26 cellular contexts compared by ENCODE assay signal in genomic region chr10:133156674-133157579, GRCh38. TPM values are rescaled to one million over a fixed set of nuclear protein-coding genes. Genes with fewer than 3 reads are reported as not detected.
DNase-seq lines count a peak whose midpoint lies in the region; ATAC-seq, FAIRE-seq and TF ChIP-seq lines count a peak whose summit lies in the region.
"Had no signal": no experiment of that assay in that cellular context is flagged by ENCODE, and none has a peak within 500 bp of the region (broad histone marks: within the 10 kb centered on the region; RNA-seq: fewer than 3 reads in every experiment).

No MANE protein-coding gene starts in this region.

- peaks cover 4% of the 10 kb centered on the region for H3K4me1 ChIP-seq in SJCRH30

- H3K9me3 ChIP-seq in T-helper 17 cell (ENCODE audit: control insufficient read depth, low read length, poor library complexity, severe bottlenecking) (no peaks in the 10 kb centered on the region), SJCRH30 (replicated peaks) (no peaks in the 10 kb centered on the region)
- H3K9me3 ChIP-seq: heart right ventricle, MG63, mucosa of descending colon, neutrophil, spleen had no signal

- no peak overlapping the region for H3K27ac Mint-ChIP-seq in T-helper 17 cell
- H3K27ac Mint-ChIP-seq: activated T-helper 2 cell treated with anti-CD3 and anti-CD28 coated beads, Interferon-gamma antibody, Interleukin-2, Interleukin-4, amounts not matched to agents 10 μg/mL and 5 μg/mL and 100 μg/mL, durations not matched to agents 14 hours and 24 hours and 36 hours; dendritic cell treated with granulocyte-macrophage colony-stimulating factor and Interleukin-4, amounts not matched to agents 40 ng/mL and 50 ng/mL, for 4 days; GM23338; immature natural killer cell had no signal

- no peaks in the 10 kb centered on the region for H3K4me1 Mint-ChIP-seq in T-helper 17 cell
- H3K4me1 Mint-ChIP-seq: immature natural killer cell had no signal

- H3K4me3 ChIP-seq in fibroblast of the aortic adventitia (ENCODE audit: low read depth, low read length): no peak overlapping the region
- H3K4me3 ChIP-seq in SJCRH30: no peak overlapping the region
- H3K4me3 ChIP-seq: GM23338, heart right ventricle, MG63, mucosa of descending colon, spleen had no signal

- no peaks in the 10 kb centered on the region for H3K36me3 ChIP-seq in SJCRH30
- H3K36me3 ChIP-seq: heart right ventricle, MG63, neutrophil, spleen had no signal

- no peaks in the 10 kb centered on the region for H3K27me3 ChIP-seq in SJCRH30
- H3K27me3 ChIP-seq: MG63 had no signal

- ATAC-seq in T-helper 17 cell (no peak), omental fat pad (ENCODE audit: low FRiP score) (no peak), Right ventricle myocardium inferior (no peak)
- ATAC-seq: GM23338; heart right ventricle; mucosa of descending colon; stimulated activated naive CD8-positive, alpha-beta T cell treated with anti-CD3 and anti-CD28 coated beads, Interleukin-15, Interleukin-2, amounts not matched to agents 100 U/mL and 50 U/mL, for 24 hours had no signal

- peaks cover 12% of the 10 kb centered on the region for H3K27me3 Mint-ChIP-seq in T-helper 17 cell

- no peak for TF ChIP-seq CTCF in fibroblast of the aortic adventitia (IDR thresholded peaks at IDR 0.05; ENCODE audit: insufficient read depth, low read length)
- no peak for TF ChIP-seq CTCF in omental fat pad (IDR thresholded peaks at IDR 0.05)

- no peaks in the 10 kb centered on the region for H3K36me3 Mint-ChIP-seq in T-helper 17 cell (ENCODE audit: low read depth)
- H3K36me3 Mint-ChIP-seq: immature natural killer cell had no signal

- FAIRE-seq in GM12891 (lab: Jason Lieb, UNC): peak; percentile 81
- FAIRE-seq: GM19239 had no signal

- peak overlapping the region; percentile 67 for H3K4me3 Mint-ChIP-seq in T-helper 17 cell
- H3K4me3 Mint-ChIP-seq: dendritic cell treated with granulocyte-macrophage colony-stimulating factor and Interleukin-4, amounts not matched to agents 40 ng/mL and 50 ng/mL, for 4 days; GM23338; immature natural killer cell had no signal

- no peak overlapping the region for H3K27ac ChIP-seq in SJCRH30
- H3K27ac ChIP-seq: heart right ventricle, neutrophil, spleen had no signal

- TF ChIP-seq POLR2A in GM12891 (IDR thresholded peaks at IDR 0.05; ENCODE audit: low read depth, low read length): no peak

- intact Hi-C loops in Right ventricle myocardium inferior (cut with DNase I): no loop called here

- no peak for DNase-seq in GM12891 (ENCODE audit: insufficient read length, low spot score)
- no peak for DNase-seq in T-helper 17 cell
- peak; percentile 15 for DNase-seq in fibroblast of the aortic adventitia (ENCODE audit: low read depth)
- DNase-seq in omental fat pad (ENCODE audit: low spot score): peak; percentile 4
- DNase-seq in AML-193 (lab: John Stamatoyannopoulos, UW): no peak
- DNase-seq in SJCRH30: no peak
- no peak for DNase-seq in Right ventricle myocardium inferior (ENCODE audit: missing footprints)
- DNase-seq in activated gamma-delta T cell (lab: John Stamatoyannopoulos, UW): no peak
- DNase-seq: activated CD4-positive, alpha-beta T cell treated with anti-CD3 and anti-CD28 coated beads, Interleukin-2, amount 50 U/mL, for 1 hour; activated CD8-positive, alpha-beta memory T cell treated with anti-CD3 and anti-CD28 coated beads, Interleukin-2, amount 50 U/mL, for 4 hours; GDM1; heart right ventricle; immature natural killer cell; MG63; mucosa of descending colon; NCI-H1436 treated with DMSO at 0.1 percent for 48 hours; NCI-H510A treated with DMSO at 0.1 percent for 48 hours; spleen; stimulated activated CD4-positive, alpha-beta T cell treated with anti-CD3 and anti-CD28 coated beads, Interleukin-4, amount 100 ng/mL, for 24 hours; stimulated activated naive CD8-positive, alpha-beta T cell treated with anti-CD3 and anti-CD28 coated beads, Interleukin-15, Interleukin-2, amounts not matched to agents 100 U/mL and 50 U/mL, for 24 hours; T-helper 9 cell had no signal

TF ChIP-seq in GM12891, 5 proteins besides CTCF, POLR2A, EP300 and RAD21:
- TF ChIP-seq POU2F2 (IDR thresholded peaks at IDR 0.05; ENCODE audit: low read depth, low read length): no peak
- no peak for TF ChIP-seq PAX5 (IDR thresholded peaks at IDR 0.05; ENCODE audit: insufficient read depth, low read length, severe bottlenecking)
- no peak for TF ChIP-seq SPI1 (IDR thresholded peaks at IDR 0.05; ENCODE audit: low read depth, low read length)
- no peak for TF ChIP-seq TAF1 (IDR thresholded peaks at IDR 0.05; ENCODE audit: low read depth, low read length)
- TF ChIP-seq POLR2AphosphoS5 (IDR thresholded peaks at IDR 0.05; ENCODE audit: low read depth, low read length): no peak

RNA-seq across cellular contexts. Expression of gene KNDC1, which starts 3.1 kb away (rescaled TPM):
- polyA plus RNA-seq in GM12891 (2012; ENCODE audit: low read depth, missing spikeins): not detected
- total RNA-seq in T-helper 17 cell: 1 to 10 TPM in 1 of 2 donors, under 1 TPM in 1; 0.42 to 1.1 TPM
- total RNA-seq in fibroblast of the aortic adventitia (ENCODE audit: low replicate concordance): under 0.01 and 0.41 TPM in 2 replicates
- total RNA-seq in omental fat pad: 1 to 10 TPM in 3 of 4 donors, under 1 TPM in 1; 0.16 to 7.7 (median 1.7) TPM
- 1.1 TPM in 1 of 2 replicates, not detected in the other for total RNA-seq in SJCRH30 (2014; rRNA removed; shearing (Covaris generic))
- total RNA-seq in Right ventricle myocardium inferior: not detected
- polyA plus RNA-seq: immature natural killer cell had no signal

Comparison
In these comparisons a context has a peak if more than half of its experiments do, and no peak if none do; other contexts are left out.
1. DNase-seq: peak in fibroblast of the aortic adventitia (single experiment) and omental fat pad (single experiment); none in GM12891 (single experiment), T-helper 17 cell (0 of 3), AML-193 (0 of 2), SJCRH30 (0 of 2), Right ventricle myocardium inferior (single experiment) and activated gamma-delta T cell (single experiment).